Comparison of ENCODE assay signal across 11 cellular contexts in genomic region chr5:139443766-139444473, GRCh38. TPM values are rescaled to one million over a fixed set of nuclear protein-coding genes. Genes with fewer than 3 reads are reported as not detected.
DNase-seq lines count a peak whose midpoint lies in the region; ATAC-seq and TF ChIP-seq lines count a peak whose summit lies in the region.
"Had no signal": no experiment of that assay in that cellular context is flagged by ENCODE, and none has a peak within 500 bp of the region (broad histone marks: within the 10 kb centered on the region; RNA-seq: fewer than 3 reads in every experiment).

No MANE protein-coding gene starts in this region.

- POLR2A ChIA-PET in naive thymus-derived CD8-positive, alpha-beta T cell (lab: Charles Lee), result interaction anchor here (0.6 to 2.2 kb wide), 5 partner anchors 14 to 147 kb away, joined by 3 to 8 read pairs (median 5); partner anchors contain the start of genes SMIM33 and STING1

- DNase-seq in GM04503 (ENCODE audit: low read depth) (peak; percentile 74), NCI-H524 treated with DMSO at 0.1 percent for 48 hours (lab: John Stamatoyannopoulos, UW) (peak; percentile 32), astrocyte of the spinal cord (ENCODE audit: low read depth, low spot score) (peak; percentile 72), G401 (ENCODE audit: low spot score) (no peak), BE2C (no peak), nephron progenitor cell (no peak), NCI-H1930 (lab: John Stamatoyannopoulos, UW) (no peak)
- DNase-seq in naive thymus-derived CD8-positive, alpha-beta T cell, result no peak
- DNase-seq: esophagus squamous epithelium, NCI-H526 treated with DMSO at 0.1 percent for 48 hours, pancreas had no signal

- H3K4me3 ChIP-seq in astrocyte of the spinal cord (ENCODE audit: low read depth, low read length), result no peak overlapping the region
- no peak overlapping the region for H3K4me3 ChIP-seq in BE2C (ENCODE audit: low read depth, low read length)
- H3K4me3 ChIP-seq: esophagus squamous epithelium, pancreas had no signal

- no peak for ATAC-seq in naive thymus-derived CD8-positive, alpha-beta T cell
- ATAC-seq: pancreas had no signal

- in situ Hi-C loops in astrocyte of the spinal cord (cut with HindIII; ENCODE audit: low sequenced_read_pairs), result no loop called here
- in situ Hi-C loops in G401 (cut with HindIII; ENCODE audit: low sequenced_read_pairs), result no loop called here

- H3K27me3 ChIP-seq in BE2C, result no peaks in the 10 kb centered on the region
- H3K27me3 ChIP-seq: esophagus squamous epithelium, pancreas had no signal

- H3K9me3 ChIP-seq in BE2C, result no peaks in the 10 kb centered on the region
- H3K9me3 ChIP-seq: esophagus squamous epithelium, pancreas had no signal

- peak overlapping the region in 8 of 10 donors; percentile 43 to 92 (median 82) for H3K27ac Mint-ChIP-seq in naive thymus-derived CD8-positive, alpha-beta T cell
- H3K27ac Mint-ChIP-seq in nephron progenitor cell, result no peak overlapping the region

- no peaks in the 10 kb centered on the region for H3K4me1 ChIP-seq in BE2C
- H3K4me1 ChIP-seq: pancreas had no signal

- H3K36me3 Mint-ChIP-seq in naive thymus-derived CD8-positive, alpha-beta T cell, result no peaks in the 10 kb centered on the region
- H3K36me3 Mint-ChIP-seq in nephron progenitor cell (ENCODE audit: low read depth), result no peaks in the 10 kb centered on the region

- H3K4me1 Mint-ChIP-seq in naive thymus-derived CD8-positive, alpha-beta T cell, result peaks cover 22 to 54% (median 37%) of the 10 kb centered on the region in 4 donors
- H3K4me1 Mint-ChIP-seq in nephron progenitor cell, result peaks cover 30% of the 10 kb centered on the region

- H3K4me3 Mint-ChIP-seq in naive thymus-derived CD8-positive, alpha-beta T cell, result peak overlapping the region in 6 of 10 donors; percentile 20 to 55 (median 30)
- no peak overlapping the region for H3K4me3 Mint-ChIP-seq in nephron progenitor cell

- no peaks in the 10 kb centered on the region for H3K36me3 ChIP-seq in BE2C
- H3K36me3 ChIP-seq: esophagus squamous epithelium, pancreas had no signal

- TF ChIP-seq CTCF in astrocyte of the spinal cord (IDR thresholded peaks at IDR 0.05; ENCODE audit: low read depth, low read length) (no peak), BE2C (IDR thresholded peaks at IDR 0.05; ENCODE audit: low read depth, low read length) (no peak), nephron progenitor cell (IDR thresholded peaks at IDR 0.05) (no peak)

- H3K27me3 Mint-ChIP-seq in naive thymus-derived CD8-positive, alpha-beta T cell, result peaks cover 0 to 2% (median 0%) of the 10 kb centered on the region in 5 donors
- H3K27me3 Mint-ChIP-seq in nephron progenitor cell (ENCODE audit: low read depth, poor library complexity), result peaks cover 31% of the 10 kb centered on the region

- no peaks in the 10 kb centered on the region for H3K9me3 Mint-ChIP-seq in naive thymus-derived CD8-positive, alpha-beta T cell
- H3K9me3 Mint-ChIP-seq in nephron progenitor cell, result no peaks in the 10 kb centered on the region

RNA-seq across cellular contexts. Expression of gene DNAJC18, which starts 4.6 kb away (rescaled TPM):
- 1 to 10 TPM; 3.8 to 5.5 TPM for total RNA-seq in naive thymus-derived CD8-positive, alpha-beta T cell
- 1 to 10 TPM; 2.8 to 9.1 (median 5.1) TPM for polyA plus RNA-seq in naive thymus-derived CD8-positive, alpha-beta T cell
- 4.1 and 18.8 TPM in 2 replicates for total RNA-seq in G401 (2014; rRNA removed; shearing (Covaris generic))
- 8.8 TPM for polyA plus RNA-seq in BE2C (2012; ENCODE audit: insufficient read depth, insufficient read length, low read depth)

RNA-seq across cellular contexts. Expression of gene ECSCR, which starts 18.6 kb away (rescaled TPM):
- total RNA-seq in naive thymus-derived CD8-positive, alpha-beta T cell, result not detected
- polyA plus RNA-seq in naive thymus-derived CD8-positive, alpha-beta T cell, result under 1 TPM in 1 of 3 donors, not detected in 2; 0.36 TPM
- total RNA-seq in G401 (2014; rRNA removed; shearing (Covaris generic)), result 2.0 and 6.3 TPM in 2 replicates
- polyA plus RNA-seq in BE2C (2012; ENCODE audit: insufficient read depth, insufficient read length, low read depth), result 1.0 TPM

RNA-seq across cellular contexts. Expression of gene SMIM33, which starts 26.9 kb away (rescaled TPM):
- under 1 TPM in 1 of 2 experiments, not detected in 1; 0.13 TPM for total RNA-seq in naive thymus-derived CD8-positive, alpha-beta T cell
- polyA plus RNA-seq in naive thymus-derived CD8-positive, alpha-beta T cell, result under 1 TPM; 0.17 to 0.43 (median 0.30) TPM
- not detected in 2 replicates for total RNA-seq in G401 (2014; rRNA removed; shearing (Covaris generic))
- polyA plus RNA-seq in BE2C (2012; ENCODE audit: insufficient read depth, insufficient read length, low read depth), result not detected
- total RNA-seq: esophagus squamous epithelium, pancreas had no signal
- polyA plus RNA-seq: pancreas had no signal

RNA-seq across cellular contexts. Expression of gene STING1, which starts 38.6 kb away (rescaled TPM):
- total RNA-seq in naive thymus-derived CD8-positive, alpha-beta T cell, result 10 to 100 TPM; 65.3 to 68.1 TPM
- 10 to 100 TPM; 40.6 to 87.3 (median 45.1) TPM for polyA plus RNA-seq in naive thymus-derived CD8-positive, alpha-beta T cell
- 23.1 and 49.2 TPM in 2 replicates for total RNA-seq in G401 (2014; rRNA removed; shearing (Covaris generic))
- 6.6 TPM for polyA plus RNA-seq in BE2C (2012; ENCODE audit: insufficient read depth, insufficient read length, low read depth)

RNA-seq across cellular contexts. Expression of gene SPATA24, which starts 40.0 kb away (rescaled TPM):
- total RNA-seq in naive thymus-derived CD8-positive, alpha-beta T cell, result 1 to 10 TPM; 4.4 to 4.6 TPM
- polyA plus RNA-seq in naive thymus-derived CD8-positive, alpha-beta T cell, result 1 to 10 TPM; 2.9 to 8.7 (median 4.3) TPM
- 10.6 and 24.7 TPM in 2 replicates for total RNA-seq in G401 (2014; rRNA removed; shearing (Covaris generic))
- polyA plus RNA-seq in BE2C (2012; ENCODE audit: insufficient read depth, insufficient read length, low read depth), result 4.8 TPM

Comparison
In these comparisons a context has a peak if more than half of its experiments do, and no peak if none do; other contexts are left out.
1. DNase-seq: peak in GM04503 (single experiment), NCI-H524 treated with DMSO at 0.1 percent for 48 hours (single experiment) and astrocyte of the spinal cord (single experiment); none in naive thymus-derived CD8-positive, alpha-beta T cell (0 of 10), G401 (single experiment), BE2C (single experiment), nephron progenitor cell (single experiment) and NCI-H1930 (0 of 2).